In genomic region chr5:159825551-159826051, GRCh38 we compare ENCODE assay signal across 12 cellular contexts.
A peak's percentile ranks its signal among the peaks of the same experiment; 100 is the strongest.
DNase-seq lines count a peak whose midpoint lies in the region; ATAC-seq, FAIRE-seq and TF ChIP-seq lines count a peak whose summit lies in the region.
"Had no signal": no experiment of that assay in that cellular context is flagged by ENCODE, and none has a peak within 500 bp of the region (broad histone marks: within the 10 kb centered on the region; RNA-seq: fewer than 3 reads in every experiment).

No MANE protein-coding gene starts in this region.

- POLR2A ChIA-PET in GM12878 (lab: Charles Lee) = no interaction called here
- POLR2A ChIA-PET in naive thymus-derived CD8-positive, alpha-beta T cell (lab: Charles Lee) = no interaction called here

- no peak for TF ChIP-seq RAD21 in GM12878 (IDR thresholded peaks at IDR 0.05; ENCODE audit: insufficient read depth, low read depth, low read length)

- no peaks in the 10 kb centered on the region for H3K9me3 Mint-ChIP-seq in naive thymus-derived CD8-positive, alpha-beta T cell
- H3K9me3 Mint-ChIP-seq in stimulated activated naive B cell treated with anti-CD40 and anti-IgM and Interleukin-4, amounts not matched to agents 10 μg/mL and 1 μg/mL and 100 μg/mL, for 72 hours = no peaks in the 10 kb centered on the region
- H3K9me3 Mint-ChIP-seq: activated T-cell treated with anti-CD3 and anti-CD28 coated beads, Interleukin-2, amount 50 U/mL, for 72 hours; CD14-positive monocyte had no signal

- intact Hi-C loops in GM12878 (cut with micrococcal nuclease; ENCODE audit: unreplicated experiment) (no loop called here), ovary (cut with DNase I) (no loop called here)

- SMC1A ChIA-PET in GM12878 (lab: Charles Lee; ENCODE audit: uncharacterized antibody, unreplicated experiment) = no interaction called here

- no peak overlapping the region for H3K27ac ChIP-seq in GM12878 (ENCODE audit: control insufficient read depth, insufficient read depth)
- no peak overlapping the region for H3K27ac ChIP-seq in ovary
- H3K27ac ChIP-seq in tibial nerve = peak overlapping the region in 2 of 4 donors; percentile 28 to 68
- H3K27ac ChIP-seq: SK-N-MC had no signal

- H4K20me1 ChIP-seq in GM12878 (ENCODE audit: control insufficient read depth, insufficient read depth) = no peaks in the 10 kb centered on the region

- CTCF ChIA-PET in GM12878 (lab: Yijun Ruan, JAX) = no interaction called here

- no peak overlapping the region for H3K4me3 ChIP-seq in GM12878
- H3K4me3 ChIP-seq in ovary = no peak overlapping the region
- no peak overlapping the region for H3K4me3 ChIP-seq in tibial nerve
- H3K4me3 ChIP-seq: SK-N-MC had no signal

- no peak overlapping the region for H3K9ac ChIP-seq in GM12878 (ENCODE audit: control insufficient read depth, insufficient read depth, low read length)

- peak; percentile 41 for ATAC-seq in HG02759 (IDR thresholded peaks at IDR 0.05; ENCODE audit: unreplicated experiment)
- peak; percentile 55 for ATAC-seq in GM12878
- no peak for ATAC-seq in naive thymus-derived CD8-positive, alpha-beta T cell
- no peak for ATAC-seq in stimulated activated naive B cell treated with anti-CD40 and anti-IgM and Interleukin-4, amounts not matched to agents 10 μg/mL and 1 μg/mL and 100 μg/mL, for 72 hours (replicated peaks)

- FAIRE-seq in GM12878 (lab: Jason Lieb, UNC) = no peak

- no peak overlapping the region for H2AFZ ChIP-seq in GM12878 (ENCODE audit: control insufficient read depth, low read depth, low read length)

- peaks cover 2 to 23% (median 2%) of the 10 kb centered on the region in 5 donors for H3K27me3 Mint-ChIP-seq in naive thymus-derived CD8-positive, alpha-beta T cell
- H3K27me3 Mint-ChIP-seq in stimulated activated naive B cell treated with anti-CD40 and anti-IgM and Interleukin-4, amounts not matched to agents 10 μg/mL and 1 μg/mL and 100 μg/mL, for 72 hours = peaks cover 6 to 14% of the 10 kb centered on the region in 2 donors

- H3K9me3 ChIP-seq in GM12878 (replicated peaks; ENCODE audit: control insufficient read depth, insufficient read depth, low read length) = no peaks in the 10 kb centered on the region
- no peaks in the 10 kb centered on the region for H3K9me3 ChIP-seq in ovary
- no peaks in the 10 kb centered on the region for H3K9me3 ChIP-seq in tibial nerve

- RAD21 ChIA-PET in GM12878 (lab: Charles Lee; ENCODE audit: unreplicated experiment) = no interaction called here

- WGBS in GM12878 (ENCODE audit: insufficient coverage, insufficient replicate concordance, low lambda C conversion rate, missing lambda C conversion rate) = 54% methylated on average over 3 of the region's 3 CpGs
- WGBS in ovary, 3 donors = 17 to 28% (median 23%) methylated on average over 3 of the region's 3 CpGs
- WGBS in tibial nerve, 2 donors = 24 to 39% methylated on average over 3 of the region's 3 CpGs

- H3K36me3 ChIP-seq in GM12878 (ENCODE audit: control insufficient read depth in 2 of 2, insufficient read depth in 2 of 2, low read length in 1 of 2) (no peaks in the 10 kb centered on the region), ovary (no peaks in the 10 kb centered on the region), tibial nerve (no peaks in the 10 kb centered on the region)

- no peak overlapping the region for H3K27ac Mint-ChIP-seq in naive thymus-derived CD8-positive, alpha-beta T cell
- H3K27ac Mint-ChIP-seq in stimulated activated naive B cell treated with anti-CD40 and anti-IgM and Interleukin-4, amounts not matched to agents 10 μg/mL and 1 μg/mL and 100 μg/mL, for 72 hours = no peak overlapping the region
- H3K27ac Mint-ChIP-seq: activated T-cell treated with anti-CD3 and anti-CD28 coated beads, Interleukin-2, amount 50 U/mL, for 72 hours had no signal

- DNase-seq in Daoy (ENCODE audit: low read depth) (peak; percentile 72), GM12878 (ENCODE audit: low read depth, low spot score) (peak; percentile 20), ovary (peak in 4 of 5 donors; percentile 27 to 48 (median 40)), tibial nerve (ENCODE audit: low spot score in 2 of 2) (no peak), COLO829 (ENCODE audit: low spot score) (no peak)
- no peak for DNase-seq in naive thymus-derived CD8-positive, alpha-beta T cell
- no peak for DNase-seq in stimulated activated naive B cell treated with anti-CD40 and anti-IgM and Interleukin-4, amounts not matched to agents 10 μg/mL and 1 μg/mL and 100 μg/mL, for 72 hours
- DNase-seq: activated CD4-positive, CD25-positive, alpha-beta regulatory T cell treated with anti-CD3 and anti-CD28 coated beads, Interleukin-2, amount 50 U/mL, for 72 hours had no signal

- TF ChIP-seq POLR2A in GM12878 (IDR thresholded peaks at IDR 0.05; ENCODE audit: low read depth, low read length) (no peak), ovary (IDR thresholded peaks at IDR 0.05) (no peak), tibial nerve (IDR thresholded peaks at IDR 0.05) (no peak)

- no peak overlapping the region for H3K4me3 Mint-ChIP-seq in naive thymus-derived CD8-positive, alpha-beta T cell
- H3K4me3 Mint-ChIP-seq in stimulated activated naive B cell treated with anti-CD40 and anti-IgM and Interleukin-4, amounts not matched to agents 10 μg/mL and 1 μg/mL and 100 μg/mL, for 72 hours = no peak overlapping the region
- H3K4me3 Mint-ChIP-seq: activated T-cell treated with anti-CD3 and anti-CD28 coated beads, Interleukin-2, amount 50 U/mL, for 72 hours; CD14-positive monocyte had no signal

- H3K79me2 ChIP-seq in GM12878 (ENCODE audit: control insufficient read depth, insufficient read depth, low read length) = no peaks in the 10 kb centered on the region

- in situ Hi-C loops in GM12878 (cut with MboI) = no loop called here

- H3K4me2 ChIP-seq in GM12878 (ENCODE audit: control insufficient read depth, insufficient read depth) = no peak overlapping the region

- no peaks in the 10 kb centered on the region for H3K4me1 Mint-ChIP-seq in naive thymus-derived CD8-positive, alpha-beta T cell
- peaks cover 6 to 7% of the 10 kb centered on the region in 2 donors for H3K4me1 Mint-ChIP-seq in stimulated activated naive B cell treated with anti-CD40 and anti-IgM and Interleukin-4, amounts not matched to agents 10 μg/mL and 1 μg/mL and 100 μg/mL, for 72 hours

- no peaks in the 10 kb centered on the region for H3K36me3 Mint-ChIP-seq in naive thymus-derived CD8-positive, alpha-beta T cell
- no peaks in the 10 kb centered on the region for H3K36me3 Mint-ChIP-seq in stimulated activated naive B cell treated with anti-CD40 and anti-IgM and Interleukin-4, amounts not matched to agents 10 μg/mL and 1 μg/mL and 100 μg/mL, for 72 hours
- H3K36me3 Mint-ChIP-seq: CD14-positive monocyte had no signal

- no peak for TF ChIP-seq EP300 in GM12878 (IDR thresholded peaks at IDR 0.05; ENCODE audit: borderline replicate concordance in 1 of 2, control insufficient read depth in 1 of 2, low read depth in 2 of 2, low read length in 2 of 2)
- TF ChIP-seq EP300 in ovary (IDR thresholded peaks at IDR 0.05) = no peak
- TF ChIP-seq EP300 in tibial nerve (IDR thresholded peaks at IDR 0.05) = no peak

- H3K27me3 ChIP-seq in GM12878 (replicated peaks in 1 of 2; ENCODE audit: control insufficient read depth in 2 of 2, insufficient read depth in 2 of 2, low read length in 1 of 2) = no peaks in the 10 kb centered on the region
- H3K27me3 ChIP-seq in ovary = no peaks in the 10 kb centered on the region
- H3K27me3 ChIP-seq in tibial nerve = no peaks in the 10 kb centered on the region

- BruUV-seq in GM12878 (replicated peaks; lab: Mats Ljungman, UMichigan) = no TSS peak

- TF ChIP-seq CTCF in GM12878 (IDR thresholded peaks at IDR 0.05 in 2 of 3, conservative IDR thresholded peaks at IDR 0.05 in 1 of 3; ENCODE audit: control insufficient read depth in 2 of 3, extremely low read depth in 1 of 3, insufficient read depth in 1 of 3, low read depth in 3 of 3, low read length in 3 of 3) (no peak), ovary (IDR thresholded peaks at IDR 0.05) (no peak), tibial nerve (IDR thresholded peaks at IDR 0.05) (no peak)

- H3K4me1 ChIP-seq in GM12878 (ENCODE audit: control insufficient read depth, insufficient read depth, low read length) = peaks cover 11% of the 10 kb centered on the region
- no peaks in the 10 kb centered on the region for H3K4me1 ChIP-seq in ovary (ENCODE audit: insufficient read depth)
- H3K4me1 ChIP-seq in tibial nerve = peaks cover 0 to 31% (median 1%) of the 10 kb centered on the region in 4 donors

TF ChIP-seq in GM12878, 131 proteins besides CTCF, POLR2A, EP300 and RAD21 (continues in another document):
- no peak for TF ChIP-seq USF2 (IDR thresholded peaks at IDR 0.05; ENCODE audit: borderline replicate concordance, low read depth, low read length)
- TF ChIP-seq FOS (IDR thresholded peaks at IDR 0.05; ENCODE audit: borderline replicate concordance, extremely low read depth, insufficient read length) = no peak
- no peak for TF ChIP-seq ATF7 (IDR thresholded peaks at IDR 0.05; ENCODE audit: low read depth)
- no peak for TF ChIP-seq ZNF384 (IDR thresholded peaks at IDR 0.05; ENCODE audit: borderline replicate concordance, low read depth, low read length)
- no peak for TF ChIP-seq MXI1 (IDR thresholded peaks at IDR 0.05; ENCODE audit: low read depth, low read length)
- TF ChIP-seq E4F1 (IDR thresholded peaks at IDR 0.05; ENCODE audit: borderline replicate concordance, partially characterized antibody) = no peak
- no peak for TF ChIP-seq CHD2 (IDR thresholded peaks at IDR 0.05; ENCODE audit: borderline replicate concordance, low read depth, low read length)

Comparison
In these comparisons a context has a peak if more than half of its experiments do, and no peak if none do; other contexts are left out.
1. DNase-seq: peak in Daoy (single experiment), GM12878 (single experiment) and ovary (4 of 5); none in tibial nerve (0 of 2), naive thymus-derived CD8-positive, alpha-beta T cell (0 of 10), COLO829 (single experiment) and stimulated activated naive B cell treated with anti-CD40 and anti-IgM and Interleukin-4, amounts not matched to agents 10 μg/mL and 1 μg/mL and 100 μg/mL, for 72 hours (single experiment).
2. ATAC-seq: peak in HG02759 (single experiment) and GM12878 (single experiment); none in naive thymus-derived CD8-positive, alpha-beta T cell (0 of 2) and stimulated activated naive B cell treated with anti-CD40 and anti-IgM and Interleukin-4, amounts not matched to agents 10 μg/mL and 1 μg/mL and 100 μg/mL, for 72 hours (0 of 2).